In the genomic region with DNA sequence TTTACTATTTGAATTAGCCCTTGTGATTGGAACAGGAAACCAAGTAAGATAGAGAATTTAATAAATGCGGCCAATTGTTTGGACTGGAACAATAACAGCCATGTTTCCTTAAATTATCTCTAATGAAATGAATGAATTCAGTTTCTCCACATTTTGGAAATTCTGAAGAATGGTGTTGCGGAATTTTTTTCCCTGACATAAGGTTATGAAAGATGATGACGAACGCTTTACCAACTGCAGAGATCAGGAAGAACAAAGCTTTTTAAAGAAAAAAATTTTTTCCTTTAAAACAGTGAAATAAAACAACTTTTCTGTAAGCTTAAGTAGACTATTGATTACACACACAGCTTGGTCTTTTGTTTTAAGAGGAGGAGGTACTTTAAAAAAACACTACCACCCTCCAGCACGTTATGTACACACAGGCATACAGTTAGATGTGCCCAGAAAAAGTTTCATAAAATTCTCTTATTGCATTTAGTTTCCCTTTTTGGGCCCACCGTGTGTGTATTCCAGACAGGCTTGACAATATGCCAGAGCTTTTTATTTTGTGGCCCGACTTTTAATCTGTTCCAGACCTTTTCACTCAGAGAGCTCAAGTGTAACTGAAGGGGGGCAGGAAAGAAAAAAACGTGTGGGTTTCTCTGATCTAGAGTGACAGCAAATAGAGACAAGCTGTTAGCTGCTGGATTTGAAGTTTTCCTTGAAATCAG, we compare ENCODE assay signal across 11 cellular contexts.
DNase-seq lines count a peak whose midpoint lies in the region; ATAC-seq and TF ChIP-seq lines count a peak whose summit lies in the region.
"Had no signal": no experiment of that assay in that cellular context is flagged by ENCODE, and none has a peak within 500 bp of the region (broad histone marks: within the 10 kb centered on the region; RNA-seq: fewer than 3 reads in every experiment).

No MANE protein-coding gene starts in this region.

- peak overlapping the region; percentile 6; the same call in 1 of the 2 replicates for H3K14ac ChIP-seq in IMR-90 (replicated peaks; ENCODE audit: low read depth, low read length)

- H3K56ac ChIP-seq in IMR-90 (ENCODE audit: extremely low read depth, insufficient read depth, low read length) = peak overlapping the region; percentile 47

- H2BK20ac ChIP-seq in IMR-90 (ENCODE audit: low read depth, low read length) = 0 out of 2 replicates have a peak overlapping the region, but pooled peaks have one; percentile 10

- peak overlapping the region; percentile 75 for H2BK5ac ChIP-seq in IMR-90 (ENCODE audit: low read depth, low read length, poor library complexity, severe bottlenecking)

- peak overlapping the region; percentile 14; the same call in 1 of the 2 replicates for H2BK120ac ChIP-seq in IMR-90 (ENCODE audit: low read depth, low read length)

- peaks cover 8% of the 10 kb centered on the region; the same call in 1 of the 2 replicates for H4K20me1 ChIP-seq in IMR-90 (ENCODE audit: insufficient read depth, low read length)

- POLR2A ChIA-PET in IMR-90 (lab: Charles Lee; ENCODE audit: unreplicated experiment) = interaction anchor here (0.7 kb wide), 1 partner anchor 49 kb away, joined by 3 read pairs; no protein-coding TSS in a partner anchor

- dilution Hi-C loops in IMR-90 (cut with HindIII; ENCODE audit: low sequenced_read_pairs, unreplicated experiment) = no loop called here

- H3K27me3 ChIP-seq in IMR-90 (ENCODE audit: control insufficient read depth, insufficient read depth, low read length) = no peaks in the 10 kb centered on the region
- no peaks in the 10 kb centered on the region for H3K27me3 ChIP-seq in left lung
- H3K27me3 ChIP-seq in thyroid gland = no peaks in the 10 kb centered on the region
- no peaks in the 10 kb centered on the region for H3K27me3 ChIP-seq in H7 (ENCODE audit: control insufficient read depth, insufficient read depth, low read length)

- H3K27me3 Mint-ChIP-seq in chondrocyte (ENCODE audit: low read depth) = no peaks in the 10 kb centered on the region

- TF ChIP-seq RAD21 in IMR-90 (IDR thresholded peaks at IDR 0.05; ENCODE audit: low read length) = no peak

- H3K4me3 ChIP-seq in IMR-90 (ENCODE audit: insufficient read depth, low read depth, low read length) = no peak overlapping the region
- H3K4me3 ChIP-seq in left lung = no peak overlapping the region
- H3K4me3 ChIP-seq in thyroid gland (replicated peaks in 1 of 3) = no peak overlapping the region
- no peak overlapping the region for H3K4me3 ChIP-seq in H7 (ENCODE audit: insufficient read depth, low read depth, low read length)

- H4K91ac ChIP-seq in IMR-90 (ENCODE audit: insufficient read depth, low read depth, low read length) = no peak overlapping the region

- BruUV-seq in IMR-90 (replicated peaks; lab: Mats Ljungman, UMichigan) = no TSS peak

- peak overlapping the region; percentile 79 for H3K4me2 ChIP-seq in IMR-90 (ENCODE audit: low read depth, low read length)

- H3K36me3 Mint-ChIP-seq in chondrocyte (ENCODE audit: low read depth) = peaks cover 6% of the 10 kb centered on the region

- CTCF ChIA-PET in IMR-90 (lab: Yijun Ruan, JAX) = interaction anchor here (1.2 to 3.2 kb wide), 2 partner anchors 9 to 10 kb away, joined by 3 to 9 read pairs; no protein-coding TSS in a partner anchor

- no peaks in the 10 kb centered on the region for H3K9me3 Mint-ChIP-seq in chondrocyte (ENCODE audit: low read depth)

- H3K9ac ChIP-seq in IMR-90 (ENCODE audit: low read depth, low read length) = peak overlapping the region; percentile 62

- H4K5ac ChIP-seq in IMR-90 (ENCODE audit: low read depth, low read length) = no peak overlapping the region

- intact Hi-C loops in IMR-90 (cut with micrococcal nuclease) = loop anchor here (5.0 kb wide), 1 partner anchor 75 kb away; the partner anchor contains the start of gene YAP1
- intact Hi-C loops in left lung (cut with DNase I) = no loop called here
- intact Hi-C loops in thyroid gland (cut with DNase I) = no loop called here

- H3K9me3 ChIP-seq in IMR-90 (ENCODE audit: control insufficient read depth, insufficient read depth, low read length) = no peaks in the 10 kb centered on the region
- no peaks in the 10 kb centered on the region for H3K9me3 ChIP-seq in left lung
- H3K9me3 ChIP-seq in thyroid gland = no peaks in the 10 kb centered on the region

- H3K36me3 ChIP-seq in IMR-90 (ENCODE audit: control insufficient read depth, insufficient read depth, low read length) = peaks cover 5% of the 10 kb centered on the region
- no peaks in the 10 kb centered on the region for H3K36me3 ChIP-seq in left lung
- no peaks in the 10 kb centered on the region for H3K36me3 ChIP-seq in thyroid gland
- H3K36me3 ChIP-seq in H7 (replicated peaks; ENCODE audit: control insufficient read depth, insufficient read depth, low read length) = no peaks in the 10 kb centered on the region

- peak overlapping the region; percentile 21; the same call in 1 of the 2 replicates for H3K18ac ChIP-seq in IMR-90 (ENCODE audit: low read depth, low read length)

- H3K4me1 Mint-ChIP-seq in chondrocyte (ENCODE audit: low read depth) = peaks cover 32% of the 10 kb centered on the region

- no peak for ATAC-seq in IMR-90 (ENCODE audit: low read depth)
- peak; percentile 29 for ATAC-seq in left lung
- no peak for ATAC-seq in GM18517 (IDR thresholded peaks at IDR 0.05; ENCODE audit: unreplicated experiment)
- ATAC-seq in GM21526 (IDR thresholded peaks at IDR 0.05; ENCODE audit: low FRiP score, unreplicated experiment) = no peak

- peak; percentile 35 for DNase-seq in IMR-90
- no peak for DNase-seq in chondrocyte (ENCODE audit: low spot score)
- no peak for DNase-seq in left lung
- DNase-seq in thyroid gland = peak; percentile 9 to 15
- DNase-seq in NCI-H2081 (lab: John Stamatoyannopoulos, UW) = no peak
- DNase-seq in H7 = no peak
- DNase-seq: NCI-H1105 treated with DMSO at 0.1 percent for 48 hours, NCI-H524 had no signal

- no CpG with 5 or more reads among the region's 8 CpGs for WGBS in IMR-90 (ENCODE audit: extremely low coverage in 2 of 2, insufficient read length in 1 of 2), 2 experiments
- WGBS in thyroid gland, 2 donors = 31 to 36% methylated on average over 8 of the region's 8 CpGs

- H2AK5ac ChIP-seq in IMR-90 (ENCODE audit: low read depth, low read length) = no peak overlapping the region

- no peak overlapping the region for H2AFZ ChIP-seq in IMR-90 (replicated peaks; ENCODE audit: low read length, poor library complexity)

- no peak overlapping the region for H3K4me3 Mint-ChIP-seq in chondrocyte (ENCODE audit: unreplicated experiment)

- peak overlapping the region; percentile 22 for H3K27ac Mint-ChIP-seq in chondrocyte (ENCODE audit: unreplicated experiment)

- no peak overlapping the region for H2AK9ac ChIP-seq in IMR-90 (replicated peaks; ENCODE audit: low read depth, low read length, poor library complexity)

- H3K27ac ChIP-seq in IMR-90 (ENCODE audit: insufficient read depth, low read length) = peak overlapping the region; percentile 63
- H3K27ac ChIP-seq in left lung = peak overlapping the region in 1 of 2 donors; percentile 54
- peak overlapping the region; percentile 21 to 62 (median 56) for H3K27ac ChIP-seq in thyroid gland
- H3K27ac ChIP-seq: RWPE1 had no signal

- peaks cover 19% of the 10 kb centered on the region for H3K9me1 ChIP-seq in IMR-90 (ENCODE audit: insufficient read depth, low read length)

- peak overlapping the region; percentile 5; the same call in 1 of the 2 replicates for H3K4ac ChIP-seq in IMR-90 (ENCODE audit: low read depth, low read length)

- H4K8ac ChIP-seq in IMR-90 (ENCODE audit: low read depth in 2 of 2, low read length in 2 of 2) = peak overlapping the region; percentile 31 to 46; a peak in 1 of 4 replicates

- H3K4me1 ChIP-seq in IMR-90 (ENCODE audit: control insufficient read depth, insufficient read depth, low read length) (peaks cover 16% of the 10 kb centered on the region), left lung (peaks cover 11 to 14% of the 10 kb centered on the region in 2 donors), thyroid gland (peaks cover 30 to 33% of the 10 kb centered on the region in 2 donors)

- in situ Hi-C loops in IMR-90 (cut with MboI; ENCODE audit: low sequenced_read_pairs) = no loop called here

- H3K79me1 ChIP-seq in IMR-90 (ENCODE audit: low read depth in 1 of 2, low read length in 2 of 2) = peaks cover 57 to 80% of the 10 kb centered on the region in 2 experiments

- TF ChIP-seq CTCF in IMR-90 (conservative IDR thresholded peaks at IDR 0.05; ENCODE audit: low read depth, low read length) (no peak), chondrocyte (IDR thresholded peaks at IDR 0.05) (no peak), left lung (IDR thresholded peaks at IDR 0.05) (no peak), thyroid gland (IDR thresholded peaks at IDR 0.05) (no peak)

- H3K23ac ChIP-seq in IMR-90 (ENCODE audit: low read depth, low read length) = peak overlapping the region; percentile 54; the same call in 1 of the 2 replicates

- H2BK15ac ChIP-seq in IMR-90 (ENCODE audit: low read depth, low read length) = no peak overlapping the region

- TF ChIP-seq POLR2A in IMR-90 (IDR thresholded peaks at IDR 0.05; ENCODE audit: low read depth, low read length) (no peak), thyroid gland (IDR thresholded peaks at IDR 0.05) (no peak)

TF ChIP-seq in IMR-90, 13 proteins besides CTCF, POLR2A, EP300 and RAD21:
- TF ChIP-seq CEBPB (IDR thresholded peaks at IDR 0.05; ENCODE audit: low read depth, low read length) (peak; percentile 19; the same call in 1 of the 2 replicates), RCOR1 (IDR thresholded peaks at IDR 0.05; ENCODE audit: insufficient replicate concordance, low read length) (no peak), FOS (IDR thresholded peaks at IDR 0.05; ENCODE audit: low read depth, low read length) (no peak), MXI1 (IDR thresholded peaks at IDR 0.05; ENCODE audit: borderline replicate concordance, low read depth, low read length) (no peak), MAZ (IDR thresholded peaks at IDR 0.05; ENCODE audit: borderline replicate concordance, low read depth, low read length) (no peak)
TF ChIP-seq in IMR-90: peak in this region for 1.

Comparison
In these comparisons a context has a peak if more than half of its experiments do, and no peak if none do; other contexts are left out.
1. DNase-seq: peak in IMR-90 (single experiment) and thyroid gland (2 of 2); none in chondrocyte (single experiment), left lung (0 of 2), NCI-H2081 (0 of 2) and H7 (single experiment).